ENCODE assay signal across 8 cellular contexts in the genomic region with DNA sequence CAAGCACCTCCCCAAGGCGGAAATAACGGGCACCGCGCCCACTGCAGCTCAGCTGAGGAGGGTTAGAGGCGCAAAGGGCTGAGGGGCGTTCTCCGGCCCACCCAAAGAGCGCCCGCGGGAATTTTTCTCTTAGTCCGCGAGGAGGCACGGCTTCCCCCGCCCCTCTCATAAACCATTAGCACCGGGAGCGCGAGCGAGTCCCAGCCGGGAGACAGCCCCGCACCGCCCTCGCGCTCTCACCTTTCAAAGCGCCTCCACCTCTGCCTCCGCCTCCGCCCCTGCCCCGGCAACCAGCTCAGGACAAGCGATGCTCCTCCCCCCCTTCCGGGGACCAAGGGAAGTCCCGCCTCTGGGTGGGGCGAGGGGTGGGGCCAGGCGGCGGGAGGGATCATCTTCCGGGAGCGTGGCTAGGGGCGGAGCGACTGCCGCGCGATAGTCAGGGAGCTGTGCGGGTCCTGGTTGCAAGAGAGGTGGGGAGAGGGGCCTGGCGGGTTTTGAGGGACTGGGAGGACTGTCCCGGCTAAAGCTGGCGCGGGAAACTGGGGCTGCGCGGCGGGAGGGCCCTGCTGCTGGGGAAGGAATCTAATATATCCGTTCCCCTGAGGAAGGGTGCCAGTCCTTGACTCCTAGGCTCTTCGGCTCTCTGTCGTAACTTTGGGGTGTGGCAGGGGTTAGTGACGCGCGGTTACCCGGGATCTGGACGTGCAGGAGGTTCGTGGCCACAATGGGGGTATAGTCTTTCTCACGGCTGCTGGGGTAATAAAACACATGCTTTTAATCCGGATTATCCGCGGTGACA. TPM values are rescaled to one million over a fixed set of nuclear protein-coding genes. Genes with fewer than 3 reads are reported as not detected.
A peak's percentile ranks its signal among the peaks of the same experiment; 100 is the strongest.
DNase-seq lines count a peak whose midpoint lies in the region; ATAC-seq, FAIRE-seq and TF ChIP-seq lines count a peak whose summit lies in the region.

Gene CCDC82, minus strand, starts transcription at position 309 of the 799 bp plus-strand sequence. CDS start 5,165 bp downstream, outside the sequence.
Gene JRKL, plus strand, starts transcription at position 410 of the 799 bp plus-strand sequence. CDS start 637 bp downstream, outside the sequence.

- H3K4me1 Mint-ChIP-seq in progenitor cell of endocrine pancreas (ENCODE audit: low read depth): peaks cover 14% of the 10 kb centered on the region

- ATAC-seq in HG02840 (IDR thresholded peaks at IDR 0.05; ENCODE audit: low FRiP score, unreplicated experiment): peak; percentile 92
- peak; percentile 100 for ATAC-seq in upper lobe of right lung

- H3K4me3 Mint-ChIP-seq in progenitor cell of endocrine pancreas (ENCODE audit: low read depth): peak within 1 kb of the TSS; percentile 96

- WGBS in adrenal gland, 4 donors: 0 to 1% (median 0%) methylated on average over 22 to 61 of the region's 61 CpGs

- H3K27me3 ChIP-seq in adrenal gland: no peaks in the 10 kb centered on the region
- no peaks in the 10 kb centered on the region for H3K27me3 ChIP-seq in left ventricle myocardium inferior (ENCODE audit: low read depth)
- no peaks in the 10 kb centered on the region for H3K27me3 ChIP-seq in upper lobe of right lung

- FAIRE-seq in GM12892 (lab: Jason Lieb, UNC): peak; percentile 98

- H3K27me3 Mint-ChIP-seq in progenitor cell of endocrine pancreas: no peaks in the 10 kb centered on the region

- intact Hi-C loops in adrenal gland (cut with DNase I) (loop anchor here in 1 of 2 donors (10.0 kb wide), 1 partner anchor 545 kb away; no protein-coding TSS in a partner anchor), left ventricle myocardium inferior (cut with micrococcal nuclease) (loop anchor here (10.0 kb wide), 1 partner anchor 555 kb away; no protein-coding TSS in a partner anchor), upper lobe of right lung (cut with DNase I) (no loop called here)

- H3K9me3 ChIP-seq in adrenal gland (replicated peaks in 1 of 3) (no peaks in the 10 kb centered on the region), left ventricle myocardium inferior (replicated peaks) (no peaks in the 10 kb centered on the region), upper lobe of right lung (no peaks in the 10 kb centered on the region)

- peak; percentile 80 for DNase-seq in GM12892 (ENCODE audit: insufficient read length)
- DNase-seq in NCI-H1436 (lab: John Stamatoyannopoulos, UW): peak; percentile 93
- DNase-seq in SW480 (ENCODE audit: low spot score): peak; percentile 95
- DNase-seq in adrenal gland: peak; percentile 96 to 98 (median 97)
- DNase-seq in left ventricle myocardium inferior: peak; percentile 97
- DNase-seq in progenitor cell of endocrine pancreas (ENCODE audit: low spot score, unreplicated experiment): peak; percentile 98
- peak; percentile 98 for DNase-seq in upper lobe of right lung

- peak within 1 kb of the TSS; percentile 99 for H3K27ac Mint-ChIP-seq in progenitor cell of endocrine pancreas

- peaks cover 12% of the 10 kb centered on the region for H3K9me3 Mint-ChIP-seq in progenitor cell of endocrine pancreas (ENCODE audit: low read depth)

- H3K36me3 ChIP-seq in adrenal gland (replicated peaks in 1 of 2): no peaks in the 10 kb centered on the region
- H3K36me3 ChIP-seq in left ventricle myocardium inferior: peaks cover 5% of the 10 kb centered on the region
- no peaks in the 10 kb centered on the region for H3K36me3 ChIP-seq in upper lobe of right lung

- peak in 3 of 6 experiments; percentile 6 to 21 (median 8) for TF ChIP-seq CTCF in adrenal gland (IDR thresholded peaks at IDR 0.05)
- peak; percentile 12 for TF ChIP-seq CTCF in left ventricle myocardium inferior (IDR thresholded peaks at IDR 0.05; ENCODE audit: borderline replicate concordance)
- no peak for TF ChIP-seq CTCF in progenitor cell of endocrine pancreas (IDR thresholded peaks at IDR 0.05; ENCODE audit: unreplicated experiment)
- TF ChIP-seq CTCF in upper lobe of right lung (IDR thresholded peaks at IDR 0.05): no peak

- TF ChIP-seq POLR2A in GM12892 (IDR thresholded peaks at IDR 0.05; ENCODE audit: low read depth, low read length) (peak; percentile 83; the same call in 1 of the 2 replicates), adrenal gland (IDR thresholded peaks at IDR 0.05) (peak; percentile 65 to 88)

- H3K4me3 ChIP-seq in adrenal gland: peak within 1 kb of the TSS; percentile 2 to 84 (median 74)
- H3K4me3 ChIP-seq in left ventricle myocardium inferior: peak within 1 kb of the TSS; percentile 94
- peak within 1 kb of the TSS; percentile 90 for H3K4me3 ChIP-seq in upper lobe of right lung

- H3K4me1 ChIP-seq in adrenal gland (replicated peaks in 1 of 2) (peaks cover 5 to 28% of the 10 kb centered on the region in 2 donors), left ventricle myocardium inferior (peaks cover 37% of the 10 kb centered on the region), upper lobe of right lung (peaks cover 17% of the 10 kb centered on the region)

- peaks cover 14% of the 10 kb centered on the region for H3K36me3 Mint-ChIP-seq in progenitor cell of endocrine pancreas (ENCODE audit: insufficient read depth)

- peak within 1 kb of the TSS; percentile 65 to 93 (median 85) for H3K27ac ChIP-seq in adrenal gland
- H3K27ac ChIP-seq in left ventricle myocardium inferior (replicated peaks): peak within 1 kb of the TSS; percentile 94
- peak within 1 kb of the TSS; percentile 91 for H3K27ac ChIP-seq in upper lobe of right lung

RNA-seq across cellular contexts. Expression of gene CCDC82, which starts in this region (rescaled TPM):
- polyA plus RNA-seq in GM12892 (2012; ENCODE audit: missing spikeins): 25.8 TPM
- total RNA-seq in adrenal gland (10 to 100 TPM in 7 of 8 donors, 1 to 10 TPM in 1; 4.7 to 48.1 (median 13.3) TPM), left ventricle myocardium inferior (15.9 TPM), progenitor cell of endocrine pancreas (25.9 and 26.3 TPM in 2 replicates), upper lobe of right lung (28.4 TPM)
- polyA plus RNA-seq in adrenal gland: 10 to 100 TPM; 16.2 to 37.6 (median 21.3) TPM

RNA-seq across cellular contexts. Expression of gene JRKL, which starts in this region (rescaled TPM):
- polyA plus RNA-seq in GM12892 (2012; ENCODE audit: missing spikeins): 11.0 TPM
- total RNA-seq in adrenal gland (10 to 100 TPM in 1 of 8 donors, 1 to 10 TPM in 6, under 1 TPM in 1; 0.87 to 10.2 (median 4.6) TPM), left ventricle myocardium inferior (6.3 TPM), progenitor cell of endocrine pancreas (10.6 TPM in 2 replicates), upper lobe of right lung (9.8 TPM)
- polyA plus RNA-seq in adrenal gland: 10 to 100 TPM in 1 of 3 donors, 1 to 10 TPM in 2; 2.5 to 12.4 (median 3.6) TPM

Comparison
In these comparisons a context has a peak if more than half of its experiments do, and no peak if none do; other contexts are left out.
1. Peak in every context shown above with its lines: DNase-seq, ATAC-seq, H3K4me3 ChIP-seq and H3K27ac ChIP-seq.